17 cellular contexts compared by ENCODE assay signal in genomic region chr6:79168695-79168980, GRCh38.
"Had no signal": no experiment of that assay in that cellular context is flagged by ENCODE, and none has a peak within 500 bp of the region (broad histone marks: within the 10 kb centered on the region; RNA-seq: fewer than 3 reads in every experiment).

No MANE protein-coding gene starts in this region.

- H3K4me1 ChIP-seq: uterus had no signal

- H3K4me3 ChIP-seq: esophagus squamous epithelium, lung, psoas muscle, tibial artery, uterus had no signal

- DNase-seq: activated CD4-positive, alpha-beta T cell treated with anti-CD3 and anti-CD28 coated beads, Interleukin-2, amount 50 U/mL, for 1 hour; activated CD4-positive, CD25-positive, alpha-beta regulatory T cell; activated naive CD4-positive, alpha-beta T cell treated with anti-CD3 and anti-CD28 coated beads, Interleukin-2, amount 10 ng/mL, durations not matched to agents 7 days and 5 days; activated T-cell treated with anti-CD3 and anti-CD28 coated beads for 4 hours; amygdala; esophagus squamous epithelium; hippocampal formation; left cardiac atrium; natural killer cell; occipital lobe; psoas muscle; T-helper 2 cell; tibial artery; uterus had no signal

- H3K27ac Mint-ChIP-seq: activated naive CD4-positive, alpha-beta T cell treated with anti-CD3 and anti-CD28 coated beads, Interleukin-2, amount 10 ng/mL, durations not matched to agents 7 days and 5 days; activated T-helper 17 cell treated with anti-CD3 and anti-CD28 coated beads, Interleukin-2, amount 50 U/mL, for 72 hours; natural killer cell had no signal

- H3K9me3 Mint-ChIP-seq: activated naive CD4-positive, alpha-beta T cell treated with anti-CD3 and anti-CD28 coated beads, Interleukin-2, amount 10 ng/mL, durations not matched to agents 7 days and 5 days; activated T-helper 17 cell treated with anti-CD3 and anti-CD28 coated beads, Interleukin-2, amount 50 U/mL, for 72 hours; natural killer cell had no signal

- ATAC-seq: activated T-helper 17 cell treated with anti-CD3 and anti-CD28 coated beads, Interleukin-2, amount 50 U/mL, for 72 hours; left cardiac atrium; natural killer cell; psoas muscle had no signal

- H3K4me1 Mint-ChIP-seq: activated naive CD4-positive, alpha-beta T cell treated with anti-CD3 and anti-CD28 coated beads, Interleukin-2, amount 10 ng/mL, durations not matched to agents 7 days and 5 days; activated T-helper 17 cell treated with anti-CD3 and anti-CD28 coated beads, Interleukin-2, amount 50 U/mL, for 72 hours; natural killer cell had no signal

- H3K4me3 Mint-ChIP-seq: activated naive CD4-positive, alpha-beta T cell treated with anti-CD3 and anti-CD28 coated beads, Interleukin-2, amount 10 ng/mL, durations not matched to agents 7 days and 5 days; activated T-helper 17 cell treated with anti-CD3 and anti-CD28 coated beads, Interleukin-2, amount 50 U/mL, for 72 hours; natural killer cell had no signal

- H3K36me3 ChIP-seq: esophagus squamous epithelium, tibial artery, uterus had no signal

- H3K36me3 Mint-ChIP-seq: activated naive CD4-positive, alpha-beta T cell treated with anti-CD3 and anti-CD28 coated beads, Interleukin-2, amount 10 ng/mL, durations not matched to agents 7 days and 5 days; natural killer cell had no signal

- FAIRE-seq: TTC549 had no signal

- H3K9me3 ChIP-seq: esophagus squamous epithelium, psoas muscle, tibial artery, uterus had no signal

- H3K27me3 ChIP-seq: esophagus squamous epithelium, tibial artery, uterus had no signal

- H3K27me3 Mint-ChIP-seq: activated naive CD4-positive, alpha-beta T cell treated with anti-CD3 and anti-CD28 coated beads, Interleukin-2, amount 10 ng/mL, durations not matched to agents 7 days and 5 days; activated T-helper 17 cell treated with anti-CD3 and anti-CD28 coated beads, Interleukin-2, amount 50 U/mL, for 72 hours had no signal

- H3K27ac ChIP-seq: esophagus squamous epithelium, psoas muscle, tibial artery, uterus had no signal
